33 cellular contexts compared by ENCODE assay signal in genomic region chr6:39594304-39594703, GRCh38.
"Had no signal": no experiment of that assay in that cellular context is flagged by ENCODE, and none has a peak within 500 bp of the region (broad histone marks: within the 10 kb centered on the region; RNA-seq: fewer than 3 reads in every experiment).

No MANE protein-coding gene starts in this region.

- H3K4me3 Mint-ChIP-seq: activated B cell treated with CpG ODN at 0.5 μM for 24 hours; activated CD8-positive, alpha-beta T cell treated with anti-CD3 and anti-CD28 coated beads for 36 hours; activated naive CD4-positive, alpha-beta T cell treated with anti-CD3 and anti-CD28 coated beads for 36 hours; activated naive CD4-positive, alpha-beta T cell treated with anti-CD3 and anti-CD28 coated beads, Interleukin-2, amount 50 U/mL, for 24 hours; activated naive CD8-positive, alpha-beta T cell treated with anti-CD3 and anti-CD28 coated beads, Interleukin-2, amount 10 ng/mL, durations not matched to agents 7 days and 5 days; activated T-helper 1 cell treated with anti-CD3 and anti-CD28 coated beads, Interleukin-12 subunit alpha, Interleukin-12 subunit beta, Interleukin-2, Interleukin-4 antibody, amounts not matched to agents 30 ng/mL and 10 ng/mL and 1 ng/mL, durations not matched to agents 14 hours and 24 hours and 36 hours; T-helper 17 cell; T-helper 2 cell treated with Interferon-gamma antibody and Interleukin-4, amounts not matched to agents 5 μg/mL and 100 μg/mL, for 36 hours had no signal

- H3K4me1 Mint-ChIP-seq: activated B cell treated with CpG ODN at 0.5 μM for 24 hours; activated naive CD4-positive, alpha-beta T cell treated with anti-CD3 and anti-CD28 coated beads, Interleukin-2, amount 50 U/mL, for 24 hours; activated naive CD8-positive, alpha-beta T cell treated with anti-CD3 and anti-CD28 coated beads, Interleukin-2, amount 10 ng/mL, durations not matched to agents 7 days and 5 days; T-helper 17 cell had no signal

- H3K27me3 ChIP-seq: ascending aorta, breast epithelium, cardiac muscle cell, colonic mucosa, esophagus squamous epithelium, gastroesophageal sphincter had no signal

- H3K27ac ChIP-seq: ascending aorta, breast epithelium, cardiac muscle cell, colonic mucosa, epithelial cell of prostate, esophagus squamous epithelium, WERI-Rb-1 had no signal

- H3K4me1 ChIP-seq: ascending aorta, breast epithelium, colonic mucosa, esophagus squamous epithelium had no signal

- H3K36me3 ChIP-seq: ascending aorta, breast epithelium, cardiac muscle cell, colonic mucosa, esophagus squamous epithelium, gastroesophageal sphincter, WERI-Rb-1 had no signal

- ATAC-seq: activated CD4-positive, CD25-positive, alpha-beta regulatory T cell treated with anti-CD3 and anti-CD28 coated beads, Interleukin-2, amount 50 U/mL, for 24 hours; activated CD8-positive, alpha-beta T cell treated with anti-CD3 and anti-CD28 coated beads for 36 hours; gastroesophageal sphincter; T-helper 17 cell had no signal

- H3K4me3 ChIP-seq: ascending aorta, breast epithelium, cardiac muscle cell, colonic mucosa, esophagus squamous epithelium, gastroesophageal sphincter had no signal

- FAIRE-seq: endometrium, endothelial cell of umbilical vein had no signal

- DNase-seq: activated B cell treated with CpG ODN at 0.5 μM for 24 hours; activated CD4-positive, alpha-beta T cell treated with anti-CD3 and anti-CD28 coated beads for 48 hours; activated CD4-positive, alpha-beta T cell treated with anti-CD3 and anti-CD28 coated beads, Interleukin-2, amount 50 U/mL, for 1 hour; activated CD4-positive, alpha-beta T cell treated with anti-CD3 and anti-CD28 coated beads, Interleukin-2, amount 50 U/mL, for 48 hours; activated CD8-positive, alpha-beta memory T cell treated with anti-CD3 and anti-CD28 coated beads for 24 hours; activated CD8-positive, alpha-beta T cell treated with anti-CD3 and anti-CD28 coated beads for 36 hours; activated effector memory CD4-positive, alpha-beta T cell treated with anti-CD3 and anti-CD28 coated beads, Interleukin-2, amount 50 U/mL, for 16 hours; activated naive CD4-positive, alpha-beta T cell treated with anti-CD3 and anti-CD28 coated beads for 36 hours; activated naive CD8-positive, alpha-beta T cell treated with anti-CD3 and anti-CD28 coated beads, Interleukin-2, amount 10 ng/mL, durations not matched to agents 7 days and 5 days; activated T-cell treated with anti-CD3 and anti-CD28 coated beads, Interleukin-2, amount 50 U/mL, for 48 hours; central memory CD4-positive, alpha-beta T cell; cerebellar nuclear complex; colonic mucosa; effector CD8-positive, alpha-beta T cell; esophagus squamous epithelium; foreskin melanocyte; T-helper 1 cell; T-helper 17 cell; T1000; WERI-Rb-1 had no signal

- H3K36me3 Mint-ChIP-seq: activated naive CD4-positive, alpha-beta T cell treated with anti-CD3 and anti-CD28 coated beads, Interleukin-2, amount 50 U/mL, for 24 hours; activated naive CD8-positive, alpha-beta T cell treated with anti-CD3 and anti-CD28 coated beads, Interleukin-2, amount 10 ng/mL, durations not matched to agents 7 days and 5 days; brain had no signal

- H3K27me3 Mint-ChIP-seq: brain had no signal

- H3K9me3 ChIP-seq: ascending aorta, breast epithelium, colonic mucosa, esophagus squamous epithelium, gastroesophageal sphincter had no signal

- H3K9me3 Mint-ChIP-seq: activated CD8-positive, alpha-beta T cell treated with anti-CD3 and anti-CD28 coated beads for 36 hours; activated naive CD4-positive, alpha-beta T cell treated with anti-CD3 and anti-CD28 coated beads for 36 hours; activated naive CD4-positive, alpha-beta T cell treated with anti-CD3 and anti-CD28 coated beads, Interleukin-2, amount 50 U/mL, for 24 hours; activated naive CD8-positive, alpha-beta T cell treated with anti-CD3 and anti-CD28 coated beads, Interleukin-2, amount 10 ng/mL, durations not matched to agents 7 days and 5 days; activated T-helper 1 cell treated with anti-CD3 and anti-CD28 coated beads, Interleukin-12 subunit alpha, Interleukin-12 subunit beta, Interleukin-2, Interleukin-4 antibody, amounts not matched to agents 30 ng/mL and 10 ng/mL and 1 ng/mL, durations not matched to agents 14 hours and 24 hours and 36 hours; activated T-helper 2 cell treated with anti-CD3 and anti-CD28 coated beads, Interferon-gamma antibody, Interleukin-2, Interleukin-4, amounts not matched to agents 10 μg/mL and 5 μg/mL and 100 μg/mL, durations not matched to agents 14 hours and 24 hours and 36 hours; T-helper 2 cell treated with Interferon-gamma antibody and Interleukin-4, amounts not matched to agents 5 μg/mL and 100 μg/mL, for 36 hours had no signal
